In the genomic region with DNA sequence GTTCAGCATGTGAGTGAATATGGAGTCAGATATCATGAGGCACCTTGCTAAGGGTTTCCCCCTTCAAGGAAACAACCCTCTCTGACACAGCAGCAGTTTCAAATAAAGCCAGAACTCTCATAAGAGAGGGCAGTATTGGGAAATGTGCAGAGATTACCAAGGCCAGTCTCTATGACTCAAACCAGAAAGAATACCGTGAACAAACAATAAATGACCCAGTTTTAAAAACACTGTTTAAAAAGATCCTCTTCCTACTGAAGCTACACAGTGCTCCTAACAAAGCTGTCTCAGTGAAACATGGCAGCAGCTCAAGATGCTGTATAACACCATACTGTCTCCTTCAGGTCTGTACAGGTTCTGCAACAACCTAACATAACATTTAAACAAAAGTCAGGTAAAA, we compare ENCODE assay signal across 11 cellular contexts.
DNase-seq lines count a peak whose midpoint lies in the region; ATAC-seq and TF ChIP-seq lines count a peak whose summit lies in the region.
"Had no signal": no experiment of that assay in that cellular context is flagged by ENCODE, and none has a peak within 500 bp of the region (broad histone marks: within the 10 kb centered on the region; RNA-seq: fewer than 3 reads in every experiment).

No MANE protein-coding gene starts in this region.

- H3K4me3 ChIP-seq in AG04450 (ENCODE audit: low read depth, low read length) (no peak overlapping the region), astrocyte of the spinal cord (ENCODE audit: low read depth, low read length) (no peak overlapping the region), liver (ENCODE audit: low read depth in 1 of 3, low read length in 3 of 3) (no peak overlapping the region)
- H3K4me3 ChIP-seq: skin epidermis had no signal

- DNase-seq in AG04450 (ENCODE audit: low read depth, low spot score) (peak; percentile 60), astrocyte of the spinal cord (ENCODE audit: low read depth, low spot score) (peak; percentile 65), SHP77 treated with DMSO at 0.1 percent for 48 hours (lab: John Stamatoyannopoulos, UW) (no peak)
- DNase-seq: DMS79 treated with DMSO at 0.1 percent for 48 hours, hippocampal formation had no signal

- TF ChIP-seq RAD21 in liver (IDR thresholded peaks at IDR 0.05) = peak in 1 of 2 donors; percentile 8

- H3K4me1 ChIP-seq in liver (ENCODE audit: control insufficient read depth in 4 of 4, insufficient read depth in 4 of 4, low read length in 3 of 4) = peaks cover 0 to 19% (median 13%) of the 10 kb centered on the region in 4 donors

- H3K27ac ChIP-seq in AG04450 (ENCODE audit: low read depth, low read length) (peak overlapping the region; percentile 69), liver (ENCODE audit: low read depth in 1 of 2, low read length in 2 of 2) (peak overlapping the region; percentile 4 to 73)

- H3K27me3 ChIP-seq in AG04450 (ENCODE audit: control insufficient read depth, insufficient read depth, low read length) = no peaks in the 10 kb centered on the region
- no peaks in the 10 kb centered on the region for H3K27me3 ChIP-seq in liver (ENCODE audit: control insufficient read depth in 4 of 4, insufficient read depth in 4 of 4, low read length in 3 of 4)

- no peak overlapping the region for H3K9ac ChIP-seq in liver (ENCODE audit: low read depth in 1 of 2, low read length in 2 of 2)

- in situ Hi-C loops in astrocyte of the spinal cord (cut with HindIII; ENCODE audit: low sequenced_read_pairs) = no loop called here

- TF ChIP-seq CTCF in AG04450 (IDR thresholded peaks at IDR 0.05; ENCODE audit: low read depth, low read length) = peak; percentile 44
- TF ChIP-seq CTCF in GM12873 (IDR thresholded peaks at IDR 0.05; ENCODE audit: insufficient read depth, low read depth, low read length, missing control alignments) = peak; percentile 25
- TF ChIP-seq CTCF in astrocyte of the spinal cord (IDR thresholded peaks at IDR 0.05; ENCODE audit: low read depth, low read length) = peak; percentile 45
- no peak for TF ChIP-seq CTCF in liver (IDR thresholded peaks at IDR 0.05; ENCODE audit: low read depth, low read length, missing input control)

- POLR2A ChIA-PET in AG04450 (lab: Yijun Ruan, JAX) = interaction anchor here (0.5 to 1.4 kb wide), 4 partner anchors 16 to 102 kb away, joined by 3 to 10 read pairs (median 4); no protein-coding TSS in a partner anchor

- CTCF ChIA-PET in AG04450 (lab: Charles Lee) = interaction anchor here (0.9 to 9.6 kb wide), 6 partner anchors 13 to 272 kb away, joined by 3 to 220 read pairs (median 8); no protein-coding TSS in a partner anchor

- peaks cover 6 to 27% (median 17%) of the 10 kb centered on the region in 4 donors for H3K36me3 ChIP-seq in liver (ENCODE audit: control insufficient read depth in 4 of 4, insufficient read depth in 3 of 4, low read depth in 1 of 4, low read length in 3 of 4)

- 32% methylated on average over 1 of the region's 1 CpG for WGBS in liver

- ATAC-seq in GM21825 (IDR thresholded peaks at IDR 0.05; ENCODE audit: unreplicated experiment) (no peak), GM21528 (IDR thresholded peaks at IDR 0.05; ENCODE audit: low FRiP score, unreplicated experiment) (no peak), HG03342 (IDR thresholded peaks at IDR 0.05; ENCODE audit: unreplicated experiment) (no peak)

- no peaks in the 10 kb centered on the region for H3K9me3 ChIP-seq in AG04450 (ENCODE audit: control insufficient read depth, insufficient read depth, low read length)
- no peaks in the 10 kb centered on the region for H3K9me3 ChIP-seq in liver (ENCODE audit: control insufficient read depth in 4 of 4, low read length in 3 of 4)

TF ChIP-seq in liver, 16 proteins besides CTCF, POLR2A, EP300 and RAD21:
- TF ChIP-seq, protein P1, sequence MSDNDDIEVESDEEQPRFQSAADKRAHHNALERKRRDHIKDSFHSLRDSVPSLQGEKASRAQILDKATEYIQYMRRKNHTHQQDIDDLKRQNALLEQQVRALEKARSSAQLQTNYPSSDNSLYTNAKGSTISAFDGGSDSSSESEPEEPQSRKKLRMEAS (IDR thresholded peaks at IDR 0.05) = peak; percentile 11
- TF ChIP-seq YY1 (IDR thresholded peaks at IDR 0.05) = peak; percentile 37
- TF ChIP-seq JUND (IDR thresholded peaks at IDR 0.05) = peak in 1 of 2 donors; percentile 46
- no peak for TF ChIP-seq EGR1 (IDR thresholded peaks at IDR 0.05; ENCODE audit: low read depth in 2 of 2)
- no peak for TF ChIP-seq FOXA1 (IDR thresholded peaks at IDR 0.05)
- peak in 1 of 2 donors; percentile 18 for TF ChIP-seq HNF4A (conservative IDR thresholded peaks at IDR 0.05)
TF ChIP-seq in liver: peak in this region for 4.
